In the genomic region with DNA sequence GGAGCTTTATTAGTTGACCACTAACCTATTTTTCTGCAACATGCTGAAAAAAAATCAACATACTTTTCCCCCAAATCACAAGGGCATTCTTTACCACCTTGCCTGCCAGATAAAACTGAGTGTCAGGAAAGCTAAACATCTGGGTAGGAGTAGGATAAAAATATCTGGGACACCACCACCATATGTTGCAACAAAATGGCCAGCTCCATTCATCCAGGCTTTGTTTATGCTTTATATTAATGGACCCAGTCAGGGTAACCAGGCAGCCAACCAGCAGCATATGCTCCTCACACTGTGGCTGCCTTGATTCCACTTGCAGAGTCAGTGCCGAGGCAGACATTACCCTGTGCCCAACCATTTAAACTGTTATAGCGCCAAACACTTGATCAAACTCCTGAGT, we compare ENCODE assay signal across 7 cellular contexts.
"Had no signal": no experiment of that assay in that cellular context is flagged by ENCODE, and none has a peak within 500 bp of the region (broad histone marks: within the 10 kb centered on the region; RNA-seq: fewer than 3 reads in every experiment).

No MANE protein-coding gene starts in this region.

- H3K27ac Mint-ChIP-seq: GM23338, HFFc6 had no signal

- H3K4me3 Mint-ChIP-seq: GM23338, HFFc6 had no signal

- DNase-seq: H7, HFFc6, IMR-90, KG1 had no signal

- H3K4me1 Mint-ChIP-seq: GM23338 had no signal

- ATAC-seq: GM23338, HCT116, K562 had no signal

- H3K9me3 Mint-ChIP-seq: GM23338, HFFc6 had no signal
